Comparison of ENCODE assay signal across 13 cellular contexts in genomic region chr4:111542056-111542455, GRCh38.
DNase-seq lines count a peak whose midpoint lies in the region; ATAC-seq and TF ChIP-seq lines count a peak whose summit lies in the region.
"Had no signal": no experiment of that assay in that cellular context is flagged by ENCODE, and none has a peak within 500 bp of the region (broad histone marks: within the 10 kb centered on the region; RNA-seq: fewer than 3 reads in every experiment).

No MANE protein-coding gene starts in this region.

- H3K36me3 Mint-ChIP-seq in WTC11: no peaks in the 10 kb centered on the region
- H3K36me3 Mint-ChIP-seq: CD8-positive, alpha-beta memory T cell had no signal

- H3K27me3 ChIP-seq in adipocyte (replicated peaks; ENCODE audit: control insufficient read depth, insufficient read depth, low read length): no peaks in the 10 kb centered on the region
- H3K27me3 ChIP-seq: BLaER1 had no signal

- H3K4me1 ChIP-seq in adipocyte (ENCODE audit: control insufficient read depth, insufficient read depth, low read length): no peaks in the 10 kb centered on the region
- H3K4me1 ChIP-seq: BLaER1 had no signal

- peaks cover 12% of the 10 kb centered on the region for H3K4me1 Mint-ChIP-seq in WTC11
- H3K4me1 Mint-ChIP-seq: CD8-positive, alpha-beta memory T cell had no signal

- no peak for TF ChIP-seq CTCF in WTC11 (IDR thresholded peaks at IDR 0.05)

- no peaks in the 10 kb centered on the region for H3K36me3 ChIP-seq in adipocyte (ENCODE audit: control insufficient read depth, insufficient read depth, low read length, severe bottlenecking)
- H3K36me3 ChIP-seq: BLaER1 had no signal

- DNase-seq in EH (ENCODE audit: low read depth): peak; percentile 39
- DNase-seq in adipocyte (ENCODE audit: low read depth): peak; percentile 67
- peak; percentile 52 for DNase-seq in fibroblast of peridontal ligament (ENCODE audit: extremely low read depth)
- DNase-seq in stromal cell of bone marrow (ENCODE audit: low read depth): peak; percentile 9
- DNase-seq in WTC11 (ENCODE audit: low spot score): no peak
- DNase-seq: AML-193; CD8-positive, alpha-beta memory T cell; DMS53 had no signal

- H3K4me3 ChIP-seq in adipocyte (ENCODE audit: low read length): no peak overlapping the region
- H3K4me3 ChIP-seq: BLaER1, GM12878 had no signal

- H3K9me3 Mint-ChIP-seq in WTC11: no peaks in the 10 kb centered on the region

- POLR2A ChIA-PET in WTC11 (lab: Charles Lee): no interaction called here

- ATAC-seq in HG02642 (IDR thresholded peaks at IDR 0.05; ENCODE audit: poor library complexity, unreplicated experiment) (no peak), GM21737 (IDR thresholded peaks at IDR 0.05; ENCODE audit: unreplicated experiment) (no peak), WTC11 (no peak)
- ATAC-seq: GM12878 had no signal

- CTCF ChIA-PET in WTC11 (lab: Charles Lee): no interaction called here

- no peak overlapping the region for H3K27ac Mint-ChIP-seq in WTC11
- H3K27ac Mint-ChIP-seq: CD8-positive, alpha-beta memory T cell had no signal

- H3K4me3 Mint-ChIP-seq in WTC11: no peak overlapping the region
- H3K4me3 Mint-ChIP-seq: CD8-positive, alpha-beta memory T cell had no signal

- no peak overlapping the region for H3K9ac ChIP-seq in adipocyte (ENCODE audit: low read length)
- H3K9ac ChIP-seq: BLaER1, KMS-11 had no signal

- no peaks in the 10 kb centered on the region for H3K27me3 Mint-ChIP-seq in WTC11 (ENCODE audit: low read depth)
- H3K27me3 Mint-ChIP-seq: CD8-positive, alpha-beta memory T cell had no signal

- no peaks in the 10 kb centered on the region for H3K9me3 ChIP-seq in adipocyte (ENCODE audit: control insufficient read depth, low read length)
- H3K9me3 ChIP-seq: BLaER1 had no signal

TF ChIP-seq in WTC11, 78 proteins besides CTCF, POLR2A, EP300 and RAD21:
- TF ChIP-seq ZNF232 (CRISPR knock-in tag; IDR thresholded peaks at IDR 0.05) (no peak), ZNF425 (CRISPR knock-in tag; conservative IDR thresholded peaks at IDR 0.05) (no peak), MXD4 (CRISPR knock-in tag; IDR thresholded peaks at IDR 0.05; ENCODE audit: borderline replicate concordance) (no peak), NFYB (CRISPR knock-in tag; conservative IDR thresholded peaks at IDR 0.05; ENCODE audit: low read depth) (no peak)
